Comparison of ENCODE assay signal across 8 cellular contexts in the genomic region with DNA sequence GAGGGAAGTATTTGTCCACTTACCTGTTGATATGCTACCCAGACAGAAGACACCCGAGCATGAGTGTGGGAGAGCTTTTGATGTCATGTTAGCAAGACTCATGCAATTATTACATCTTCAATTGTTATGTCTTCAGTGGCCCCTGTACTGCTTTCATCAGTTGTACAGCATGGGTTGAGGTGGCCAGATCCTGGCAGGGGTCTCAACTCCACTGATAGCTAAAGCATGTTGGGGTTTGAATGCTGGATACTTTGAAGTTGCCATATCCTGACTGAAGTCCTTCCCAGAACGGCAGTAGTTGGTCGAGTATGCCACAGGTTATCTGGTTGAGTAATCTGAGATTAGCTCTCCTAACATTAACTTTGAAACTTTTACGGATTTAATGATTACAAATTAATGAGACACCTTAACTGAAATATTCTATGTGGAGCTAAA. TPM values are rescaled to one million over a fixed set of nuclear protein-coding genes. Genes with fewer than 3 reads are reported as not detected.
DNase-seq lines count a peak whose midpoint lies in the region; ATAC-seq lines count a peak whose summit lies in the region.

No MANE protein-coding gene starts in this region.

- POLR2A ChIA-PET in CD8-positive, alpha-beta memory T cell (lab: Charles Lee): no interaction called here

- CTCF ChIA-PET in CD8-positive, alpha-beta memory T cell (lab: Charles Lee): interaction anchor here (0.7 to 2.0 kb wide), 2 partner anchors 477 to 478 kb away, joined by 3 to 5 read pairs; no protein-coding TSS in a partner anchor

- H3K9me3 Mint-ChIP-seq in CD8-positive, alpha-beta memory T cell: no peaks in the 10 kb centered on the region

- H3K27ac Mint-ChIP-seq in CD8-positive, alpha-beta memory T cell: peak overlapping the region in 7 of 8 donors; percentile 43 to 97 (median 84)

- H3K4me1 Mint-ChIP-seq in CD8-positive, alpha-beta memory T cell: peaks cover 34 to 58% (median 44%) of the 10 kb centered on the region in 3 donors

- H3K4me1 ChIP-seq in CD8-positive, alpha-beta memory T cell (ENCODE audit: insufficient read depth, low read length): peaks cover 25% of the 10 kb centered on the region
- peaks cover 22% of the 10 kb centered on the region for H3K4me1 ChIP-seq in neuron (ENCODE audit: insufficient read depth, low read length)

- peaks cover 11% of the 10 kb centered on the region for H3K36me3 ChIP-seq in CD8-positive, alpha-beta memory T cell (ENCODE audit: insufficient read depth, low read length)
- H3K36me3 ChIP-seq in neuron (ENCODE audit: insufficient read depth, low read length): peaks cover 22% of the 10 kb centered on the region

- peak overlapping the region; percentile 70 for H3K4me3 ChIP-seq in CD8-positive, alpha-beta memory T cell (ENCODE audit: low read length)
- H3K4me3 ChIP-seq in neuron (ENCODE audit: low read length): peak overlapping the region; percentile 96

- peaks cover 0 to 31% (median 12%) of the 10 kb centered on the region in 3 donors for H3K36me3 Mint-ChIP-seq in CD8-positive, alpha-beta memory T cell

- peak overlapping the region; percentile 81 for H3K27ac ChIP-seq in CD8-positive, alpha-beta memory T cell (ENCODE audit: low read depth, low read length)

- ATAC-seq in left lobe of liver (no peak), HG03097 (IDR thresholded peaks at IDR 0.05; ENCODE audit: low FRiP score, unreplicated experiment) (no peak), GM18868 (IDR thresholded peaks at IDR 0.05; ENCODE audit: unreplicated experiment) (no peak)

- peaks cover 0 to 1% of the 10 kb centered on the region in 2 donors for H3K27me3 Mint-ChIP-seq in CD8-positive, alpha-beta memory T cell

- H3K9me3 ChIP-seq in CD8-positive, alpha-beta memory T cell (ENCODE audit: low read length): no peaks in the 10 kb centered on the region
- H3K9me3 ChIP-seq in neuron (ENCODE audit: low read length): no peaks in the 10 kb centered on the region

- H2AFZ ChIP-seq in neuron (ENCODE audit: low read depth, low read length): no peak overlapping the region

- H3K27me3 ChIP-seq in CD8-positive, alpha-beta memory T cell (ENCODE audit: insufficient read depth, low read length, poor library complexity, severe bottlenecking): no peaks in the 10 kb centered on the region
- H3K27me3 ChIP-seq in neuron (ENCODE audit: insufficient read depth, low read length): no peaks in the 10 kb centered on the region

- peak overlapping the region; percentile 95 to 100 (median 98) for H3K4me3 Mint-ChIP-seq in CD8-positive, alpha-beta memory T cell

- no peak for DNase-seq in CD8-positive, alpha-beta memory T cell
- DNase-seq in M059J (ENCODE audit: low read depth) (peak; percentile 32), dermis blood vessel endothelial cell (peak; percentile 15), left lobe of liver (ENCODE audit: low spot score) (no peak), NCI-H1930 (lab: John Stamatoyannopoulos, UW) (no peak)

RNA-seq across cellular contexts. Expression of gene CRLS1, which starts 1.2 kb away (rescaled TPM):
- total RNA-seq in CD8-positive, alpha-beta memory T cell: 10 to 100 TPM; 54.9 to 59.1 TPM
- polyA plus RNA-seq in CD8-positive, alpha-beta memory T cell: 39.6 TPM
- total RNA-seq in M059J (2014; rRNA removed; shearing (Covaris generic)): 85.0 and 95.1 TPM in 2 replicates
- 34.4 and 48.6 TPM in 2 replicates for total RNA-seq in dermis blood vessel endothelial cell
- total RNA-seq in left lobe of liver: 67.6 TPM

RNA-seq across cellular contexts. Expression of gene LRRN4, which starts 46.7 kb away (rescaled TPM):
- total RNA-seq in CD8-positive, alpha-beta memory T cell: not detected
- polyA plus RNA-seq in CD8-positive, alpha-beta memory T cell: not detected
- 0.76 and 1.3 TPM in 2 replicates for total RNA-seq in M059J (2014; rRNA removed; shearing (Covaris generic))
- total RNA-seq in dermis blood vessel endothelial cell: 0.09 and 0.51 TPM in 2 replicates
- total RNA-seq in left lobe of liver: 0.40 TPM

RNA-seq across cellular contexts. Expression of gene MCM8, which starts 56.7 kb away (rescaled TPM):
- 10 to 100 TPM; 31.9 to 33.8 TPM for total RNA-seq in CD8-positive, alpha-beta memory T cell
- polyA plus RNA-seq in CD8-positive, alpha-beta memory T cell: 0.35 TPM
- 30.4 and 36.2 TPM in 2 replicates for total RNA-seq in M059J (2014; rRNA removed; shearing (Covaris generic))
- total RNA-seq in dermis blood vessel endothelial cell (6.8 and 14.4 TPM in 2 replicates), left lobe of liver (1.4 TPM)

RNA-seq across cellular contexts. Expression of gene TRMT6, which starts 56.8 kb away (rescaled TPM):
- 10 to 100 TPM; 35.8 to 38.5 TPM for total RNA-seq in CD8-positive, alpha-beta memory T cell
- polyA plus RNA-seq in CD8-positive, alpha-beta memory T cell: 14.6 TPM
- 31.3 and 34.2 TPM in 2 replicates for total RNA-seq in M059J (2014; rRNA removed; shearing (Covaris generic))
- 7.0 and 9.4 TPM in 2 replicates for total RNA-seq in dermis blood vessel endothelial cell
- 2.7 TPM for total RNA-seq in left lobe of liver

Comparison
In these comparisons a context has a peak if more than half of its experiments do, and no peak if none do; other contexts are left out.
1. DNase-seq: peak in M059J (single experiment) and dermis blood vessel endothelial cell (single experiment); none in CD8-positive, alpha-beta memory T cell (0 of 5), left lobe of liver (single experiment) and NCI-H1930 (0 of 2).